ENCODE assay signal across 17 cellular contexts in genomic region chr22:26054846-26055245, GRCh38.
DNase-seq lines count a peak whose midpoint lies in the region; ATAC-seq and TF ChIP-seq lines count a peak whose summit lies in the region.
"Had no signal": no experiment of that assay in that cellular context is flagged by ENCODE, and none has a peak within 500 bp of the region (broad histone marks: within the 10 kb centered on the region; RNA-seq: fewer than 3 reads in every experiment).

No MANE protein-coding gene starts in this region.

- peaks cover 28% of the 10 kb centered on the region for H3K4me1 ChIP-seq in GM23338 (ENCODE audit: insufficient read depth)
- peaks cover 15% of the 10 kb centered on the region for H3K4me1 ChIP-seq in endodermal cell (ENCODE audit: control insufficient read depth, insufficient read depth, low read length)
- no peaks in the 10 kb centered on the region for H3K4me1 ChIP-seq in Caco-2
- H3K4me1 ChIP-seq in Peyer's patch: no peaks in the 10 kb centered on the region

- H3K4me3 Mint-ChIP-seq in GM23338: no peak overlapping the region
- H3K4me3 Mint-ChIP-seq in endodermal cell: no peak overlapping the region
- H3K4me3 Mint-ChIP-seq in Caco-2 (ENCODE audit: unreplicated experiment): no peak overlapping the region
- H3K4me3 Mint-ChIP-seq: CD14-positive monocyte; T-helper 2 cell treated with Interferon-gamma antibody and Interleukin-4, amounts not matched to agents 5 μg/mL and 100 μg/mL, for 36 hours had no signal

- POLR2A ChIA-PET in Caco-2 (lab: Charles Lee): no interaction called here

- TF ChIP-seq POLR2A in Peyer's patch (IDR thresholded peaks at IDR 0.05): no peak

- no peak overlapping the region for H2AFZ ChIP-seq in GM23338

- intact Hi-C loops in head of caudate nucleus (cut with DNase I): no loop called here
- intact Hi-C loops in Caco-2 (cut with micrococcal nuclease; ENCODE audit: unreplicated experiment): no loop called here

- peaks cover 2% of the 10 kb centered on the region for H3K27me3 Mint-ChIP-seq in GM23338 (ENCODE audit: insufficient read depth, low read depth, poor library complexity)
- no peaks in the 10 kb centered on the region for H3K27me3 Mint-ChIP-seq in endodermal cell (ENCODE audit: insufficient read depth)
- peaks cover 18% of the 10 kb centered on the region for H3K27me3 Mint-ChIP-seq in Caco-2 (ENCODE audit: insufficient read depth, unreplicated experiment)

- H3K4me1 Mint-ChIP-seq in GM23338: peaks cover 30% of the 10 kb centered on the region
- peaks cover 48% of the 10 kb centered on the region for H3K4me1 Mint-ChIP-seq in endodermal cell
- H3K4me1 Mint-ChIP-seq in Caco-2 (ENCODE audit: low read depth, unreplicated experiment): no peaks in the 10 kb centered on the region
- H3K4me1 Mint-ChIP-seq: CD14-positive monocyte had no signal

- H4K20me1 ChIP-seq in GM23338 (replicated peaks; ENCODE audit: insufficient read depth): no peaks in the 10 kb centered on the region

- H3K27me3 ChIP-seq in GM23338 (ENCODE audit: insufficient read depth) (no peaks in the 10 kb centered on the region), endodermal cell (ENCODE audit: control insufficient read depth, insufficient read depth, low read length, poor library complexity, severe bottlenecking) (no peaks in the 10 kb centered on the region), Caco-2 (replicated peaks; ENCODE audit: control insufficient read depth, insufficient read depth, low read length) (no peaks in the 10 kb centered on the region), Peyer's patch (no peaks in the 10 kb centered on the region)

- H3K9me3 ChIP-seq in endodermal cell (ENCODE audit: control insufficient read depth, low read length) (peaks cover 10% of the 10 kb centered on the region), Caco-2 (no peaks in the 10 kb centered on the region), Peyer's patch (no peaks in the 10 kb centered on the region)

- H3K9me2 ChIP-seq in GM23338 (ENCODE audit: insufficient read depth): no peaks in the 10 kb centered on the region; the same call in 1 of the 2 replicates

- H3K36me3 Mint-ChIP-seq in GM23338 (ENCODE audit: low read depth): no peaks in the 10 kb centered on the region
- H3K36me3 Mint-ChIP-seq in endodermal cell (ENCODE audit: low read depth): no peaks in the 10 kb centered on the region
- H3K36me3 Mint-ChIP-seq in Caco-2 (ENCODE audit: insufficient read depth, unreplicated experiment): no peaks in the 10 kb centered on the region
- H3K36me3 Mint-ChIP-seq: CD14-positive monocyte had no signal

- ATAC-seq in GM23338: no peak

- WGBS in endodermal cell (ENCODE audit: insufficient coverage in 1 of 2, insufficient read length in 1 of 2), 2 experiments: 69 to 84% methylated on average over 2 to 3 of the region's 3 CpGs

- no TSS peak for BruUV-seq in Caco-2 (replicated peaks; lab: Mats Ljungman, UMichigan)

- H3K79me2 ChIP-seq in GM23338 (replicated peaks; ENCODE audit: insufficient read depth): no peaks in the 10 kb centered on the region

- H3K9ac ChIP-seq in endodermal cell (ENCODE audit: extremely low read depth, low read length, poor library complexity, severe bottlenecking): no peak overlapping the region

- CTCF ChIA-PET in Caco-2 (lab: Charles Lee): no interaction called here

- H3K4me3 ChIP-seq in GM23338: no peak overlapping the region
- H3K4me3 ChIP-seq in endodermal cell (ENCODE audit: low read length): peak overlapping the region; percentile 42
- no peak overlapping the region for H3K4me3 ChIP-seq in Caco-2 (ENCODE audit: low read depth, low read length)
- no peak overlapping the region for H3K4me3 ChIP-seq in Peyer's patch
- H3K4me3 ChIP-seq: SK-N-MC had no signal

- no peaks in the 10 kb centered on the region for H3K36me3 ChIP-seq in GM23338 (ENCODE audit: insufficient read depth)
- no peaks in the 10 kb centered on the region for H3K36me3 ChIP-seq in endodermal cell (ENCODE audit: control insufficient read depth, insufficient read depth, low read length)
- H3K36me3 ChIP-seq in Caco-2 (ENCODE audit: control insufficient read depth, insufficient read depth, low read length): no peaks in the 10 kb centered on the region
- H3K36me3 ChIP-seq in Peyer's patch: no peaks in the 10 kb centered on the region

- H3K4me2 ChIP-seq in GM23338: peak overlapping the region; percentile 29; the same call in 1 of the 2 replicates

- DNase-seq in GM23338 (ENCODE audit: low spot score): no peak
- peak; percentile 44 for DNase-seq in NCI-H146 treated with DMSO at 0.1 percent for 48 hours (lab: John Stamatoyannopoulos, UW; ENCODE audit: unreplicated experiment)
- DNase-seq in NCI-H69 (lab: John Stamatoyannopoulos, UW): peak; percentile 77
- no peak for DNase-seq in endodermal cell
- no peak for DNase-seq in head of caudate nucleus
- DNase-seq in NCI-H526 (lab: John Stamatoyannopoulos, UW): no peak
- no peak for DNase-seq in Caco-2
- DNase-seq in Peyer's patch: no peak
- DNase-seq: ACHN, GDM1, IMR-90, NCI-H1436, NCI-H2107, Right ventricle myocardium superior had no signal

- H3K27ac Mint-ChIP-seq in GM23338 (no peak overlapping the region), endodermal cell (peak overlapping the region; percentile 67), Caco-2 (ENCODE audit: unreplicated experiment) (no peak overlapping the region)
- H3K27ac Mint-ChIP-seq: CD14-positive monocyte; T-helper 2 cell treated with Interferon-gamma antibody and Interleukin-4, amounts not matched to agents 5 μg/mL and 100 μg/mL, for 36 hours had no signal

- TF ChIP-seq CTCF in GM23338 (conservative IDR thresholded peaks at IDR 0.05; ENCODE audit: low read depth in 2 of 2): no peak
- no peak for TF ChIP-seq CTCF in endodermal cell (conservative IDR thresholded peaks at IDR 0.05)
- TF ChIP-seq CTCF in Caco-2 (IDR thresholded peaks at IDR 0.05; ENCODE audit: insufficient read depth in 1 of 2, low read depth in 1 of 2, low read length in 1 of 2, severe bottlenecking in 1 of 2, unreplicated experiment in 1 of 2): no peak
- TF ChIP-seq CTCF in Peyer's patch (IDR thresholded peaks at IDR 0.05): no peak

- H3K27ac ChIP-seq in GM23338 (ENCODE audit: low read depth): no peak overlapping the region
- peak overlapping the region; percentile 12 for H3K27ac ChIP-seq in endodermal cell (ENCODE audit: low read depth, low read length)
- H3K27ac ChIP-seq in Peyer's patch: no peak overlapping the region
- H3K27ac ChIP-seq: SK-N-MC had no signal

- H3F3A ChIP-seq in GM23338 (replicated peaks; ENCODE audit: low read depth): no peaks in the 10 kb centered on the region

- H3K9me3 Mint-ChIP-seq in GM23338 (no peaks in the 10 kb centered on the region), endodermal cell (no peaks in the 10 kb centered on the region), Caco-2 (ENCODE audit: unreplicated experiment) (no peaks in the 10 kb centered on the region)
- H3K9me3 Mint-ChIP-seq: T-helper 2 cell treated with Interferon-gamma antibody and Interleukin-4, amounts not matched to agents 5 μg/mL and 100 μg/mL, for 36 hours had no signal

TF ChIP-seq in GM23338, 12 proteins besides CTCF, POLR2A, EP300 and RAD21:
- no peak for TF ChIP-seq STAT1 (IDR thresholded peaks at IDR 0.05; ENCODE audit: unreplicated experiment)
- TF ChIP-seq CREB1 (CRISPR knock-in tag; IDR thresholded peaks at IDR 0.05; ENCODE audit: low read depth): no peak
- TF ChIP-seq ETS1 (IDR thresholded peaks at IDR 0.05): no peak
- no peak for TF ChIP-seq ZNF114 (CRISPR knock-in tag; IDR thresholded peaks at IDR 0.05)
- TF ChIP-seq ZNF331 (CRISPR knock-in tag; IDR thresholded peaks at IDR 0.05; ENCODE audit: low read depth): no peak
- no peak for TF ChIP-seq NANOG (IDR thresholded peaks at IDR 0.05; ENCODE audit: borderline replicate concordance)

Comparison
In these comparisons a context has a peak if more than half of its experiments do, and no peak if none do; other contexts are left out.
1. DNase-seq: peak in NCI-H146 treated with DMSO at 0.1 percent for 48 hours (single experiment) and NCI-H69 (single experiment); none in GM23338 (single experiment), endodermal cell (single experiment), head of caudate nucleus (0 of 42), NCI-H526 (0 of 2), Caco-2 (0 of 2) and Peyer's patch (0 of 3).